Comparison of ENCODE assay signal across 1 cellular context in the genomic region with DNA sequence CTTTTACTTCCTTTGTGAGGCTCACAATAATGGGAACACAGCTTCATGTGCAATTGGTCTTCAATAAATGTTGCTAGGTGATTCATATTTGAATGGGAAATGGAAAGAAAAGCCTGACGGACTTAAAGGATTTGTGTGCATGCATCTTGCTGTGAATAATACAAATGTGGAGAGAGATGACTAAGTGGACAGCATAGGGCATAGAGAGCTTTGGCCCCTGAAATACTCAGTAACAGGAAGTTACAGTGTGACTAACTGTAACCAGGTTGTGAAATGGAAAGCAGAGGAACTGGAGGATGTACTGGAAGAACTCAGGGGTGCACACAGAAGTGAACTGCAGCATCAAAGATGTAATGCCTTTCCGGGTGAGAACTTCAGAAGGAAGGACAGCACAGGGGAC.
A peak's percentile ranks its signal among the peaks of the same experiment; 100 is the strongest.
TF ChIP-seq lines count a peak whose summit lies in the region.

No MANE protein-coding gene starts in this region.

TF ChIP-seq in IMR-90, 13 proteins besides CTCF, POLR2A, EP300 and RAD21 (continued from another document):
- TF ChIP-seq, protein P1, sequence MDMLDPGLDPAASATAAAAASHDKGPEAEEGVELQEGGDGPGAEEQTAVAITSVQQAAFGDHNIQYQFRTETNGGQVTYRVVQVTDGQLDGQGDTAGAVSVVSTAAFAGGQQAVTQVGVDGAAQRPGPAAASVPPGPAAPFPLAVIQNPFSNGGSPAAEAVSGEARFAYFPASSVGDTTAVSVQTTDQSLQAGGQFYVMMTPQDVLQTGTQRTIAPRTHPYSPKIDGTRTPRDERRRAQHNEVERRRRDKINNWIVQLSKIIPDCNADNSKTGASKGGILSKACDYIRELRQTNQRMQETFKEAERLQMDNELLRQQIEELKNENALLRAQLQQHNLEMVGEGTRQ (IDR thresholded peaks at IDR 0.05; ENCODE audit: low read depth, low read length) = no peak
- TF ChIP-seq SMC3 (IDR thresholded peaks at IDR 0.05; ENCODE audit: low read depth, low read length) (no peak; the same call in 1 of the 2 replicates), RFX5 (IDR thresholded peaks at IDR 0.05; ENCODE audit: low read depth, low read length) (no peak), FOS (IDR thresholded peaks at IDR 0.05; ENCODE audit: low read depth, low read length) (peak; percentile 78), CEBPB (IDR thresholded peaks at IDR 0.05; ENCODE audit: low read depth, low read length) (peak; percentile 96), MAZ (IDR thresholded peaks at IDR 0.05; ENCODE audit: borderline replicate concordance, low read depth, low read length) (no peak), MXI1 (IDR thresholded peaks at IDR 0.05; ENCODE audit: borderline replicate concordance, low read depth, low read length) (no peak), BHLHE40 (IDR thresholded peaks at IDR 0.05; ENCODE audit: low read depth, low read length) (peak; percentile 53), RCOR1 (IDR thresholded peaks at IDR 0.05; ENCODE audit: insufficient replicate concordance, low read length) (no peak)
